In genomic region chr17:82212331-82213250, GRCh38 we compare ENCODE assay signal across 7 cellular contexts. TPM values are rescaled to one million over a fixed set of nuclear protein-coding genes. Genes with fewer than 3 reads are reported as not detected.
DNase-seq lines count a peak whose midpoint lies in the region; ATAC-seq, FAIRE-seq and TF ChIP-seq lines count a peak whose summit lies in the region.

A gene with protein sequence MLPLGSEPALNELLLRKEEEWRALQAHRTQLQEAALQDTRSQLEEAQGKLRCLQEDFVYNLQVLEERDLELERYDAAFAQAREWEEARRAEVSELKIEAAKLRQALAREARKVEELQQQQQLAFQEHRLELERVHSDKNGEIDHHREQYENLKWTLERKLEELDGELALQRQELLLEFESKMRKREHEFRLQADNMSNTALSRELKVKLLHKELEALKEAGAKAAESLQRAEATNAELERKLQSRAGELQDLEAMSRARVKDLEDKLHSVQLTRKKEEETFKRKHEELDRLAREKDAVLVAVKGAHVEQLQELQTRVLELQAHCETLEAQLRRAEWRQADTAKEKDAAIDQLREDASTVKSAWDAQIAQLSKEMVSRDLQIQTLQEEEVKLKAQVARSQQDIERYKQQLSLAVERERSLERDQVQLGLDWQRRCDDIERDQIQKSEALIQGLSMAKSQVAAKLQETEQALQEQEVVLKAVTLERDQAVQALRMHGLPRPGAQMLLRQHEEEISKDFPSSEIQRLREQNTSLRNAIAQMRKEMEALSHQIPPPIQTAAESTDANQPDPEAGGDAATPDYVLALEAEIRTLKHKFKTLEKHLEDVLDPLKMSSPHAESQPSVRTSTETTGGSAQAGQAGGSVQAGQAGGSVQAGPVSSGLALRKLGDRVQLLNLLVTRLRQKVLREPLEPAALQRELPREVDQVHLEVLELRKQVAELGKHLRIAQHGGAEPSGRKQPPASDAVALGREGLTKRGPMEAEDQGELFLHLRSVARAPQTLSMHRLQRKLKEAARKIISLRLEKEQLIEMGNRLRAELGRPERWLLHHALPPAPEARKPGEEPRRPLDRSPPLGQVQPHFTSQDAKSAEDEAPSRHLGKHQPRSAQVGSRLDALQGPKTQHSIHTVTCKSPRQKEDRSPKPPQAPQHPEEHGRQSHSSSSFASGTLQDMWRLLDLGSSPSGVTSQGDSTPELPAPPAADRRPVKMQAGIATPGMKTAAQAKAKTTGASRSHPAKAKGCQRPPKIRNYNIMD (minus strand): TSS chr17:82212842. CDS start chr17:82201944, 10,898 bp downstream.

- TF ChIP-seq CTCF in HCT116 (IDR thresholded peaks at IDR 0.05 in 2 of 3, conservative IDR thresholded peaks at IDR 0.05 in 1 of 3; ENCODE audit: borderline replicate concordance in 1 of 3, insufficient read depth in 1 of 3, low read depth in 2 of 3, low read length in 2 of 3) (no peak), WI38 (IDR thresholded peaks at IDR 0.05; ENCODE audit: low read depth, low read length) (no peak), kidney epithelial cell (IDR thresholded peaks at IDR 0.05; ENCODE audit: insufficient read depth, low read length, poor library complexity, severe bottlenecking) (no peak)

- ATAC-seq in HCT116, result peak; percentile 63

- BruUV-seq in HCT116 (replicated peaks; lab: Mats Ljungman, UMichigan), result no TSS peak

- peaks cover 43 to 69% of the 10 kb centered on the region in 2 experiments for H3K4me1 ChIP-seq in HCT116 (ENCODE audit: control insufficient read depth in 1 of 2, insufficient read depth in 2 of 2, low read length in 2 of 2)

- peak; percentile 94 for FAIRE-seq in GM12891 (lab: Jason Lieb, UNC)

- no peaks in the 10 kb centered on the region for H4K20me1 ChIP-seq in HCT116 (ENCODE audit: insufficient read depth)

- intact Hi-C loops in HCT116 (cut with micrococcal nuclease), result loop anchor here (1.0 kb wide), 1 partner anchor 17 kb away; the partner anchor contains the start of gene SLC16A3

- CTCF ChIA-PET in HCT116 (lab: Charles Lee), result interaction anchor here (1.1 kb wide), 1 partner anchor 16 kb away, joined by 3 read pairs; the partner anchor contains the start of gene SLC16A3

- peak within 1 kb of the TSS; percentile 99 for H3K4me2 ChIP-seq in HCT116 (ENCODE audit: low read length)

- RAD21 ChIA-PET in HCT116 (lab: Charles Lee; ENCODE audit: low non-redundant PET in 1 of 2, low total read pairs in 2 of 2, uncharacterized antibody in 2 of 2, unreplicated experiment in 2 of 2), result no interaction called here

- H3K36me3 ChIP-seq in HCT116 (ENCODE audit: control insufficient read depth in 1 of 2, insufficient read depth in 2 of 2, low read length in 2 of 2) (no peaks in the 10 kb centered on the region; a peak in 1 of 4 replicates), kidney epithelial cell (ENCODE audit: control insufficient read depth, insufficient read depth, low read length) (no peaks in the 10 kb centered on the region)

- H3K79me2 ChIP-seq in HCT116 (ENCODE audit: insufficient read depth, low read length), result peaks cover 33% of the 10 kb centered on the region

- POLR2A ChIA-PET in HCT116 (lab: Charles Lee), result interaction anchor here (1.2 to 3.6 kb wide), 3 partner anchors 8 to 80 kb away, joined by 3 to 13 read pairs (median 4); partner anchors contain the start of gene SLC16A3

- no peak for TF ChIP-seq RAD21 in HCT116 (IDR thresholded peaks at IDR 0.05; ENCODE audit: low read depth)

- H3K9ac ChIP-seq in HCT116 (ENCODE audit: low read length), result peak within 1 kb of the TSS; percentile 97

- DNase-seq in GM12891 (ENCODE audit: insufficient read length, low spot score), result peak; percentile 97
- no peak for DNase-seq in HCT116 (ENCODE audit: low read depth, low spot score)
- DNase-seq in NAMALWA (ENCODE audit: low spot score), result peak; percentile 76
- DNase-seq in cerebellar cortex (ENCODE audit: low spot score), result peak; percentile 68
- DNase-seq in kidney epithelial cell (ENCODE audit: low read depth), result no peak
- peak in 2 of 3 donors; percentile 58 to 76 for DNase-seq in stimulated activated CD4-positive, alpha-beta T cell treated with anti-CD3 and anti-CD28 coated beads, Interleukin-12 subunit alpha, Interleukin-12 subunit beta, amount 100 ng/mL, for 48 hours (ENCODE audit: low read depth in 2 of 3, low spot score in 1 of 3)

- H3K4me3 ChIP-seq in HCT116 (replicated peaks in 1 of 2; ENCODE audit: low read depth in 1 of 2, low read length in 2 of 2), result peak within 1 kb of the TSS; percentile 83 to 95
- peak within 1 kb of the TSS; percentile 75 for H3K4me3 ChIP-seq in WI38 (ENCODE audit: low read depth, low read length)
- H3K4me3 ChIP-seq in kidney epithelial cell (ENCODE audit: low read depth, low read length), result peak within 1 kb of the TSS; percentile 84

- no peaks in the 10 kb centered on the region for H3K9me2 ChIP-seq in HCT116 (ENCODE audit: insufficient read depth)

- H3K9me3 ChIP-seq in HCT116 (ENCODE audit: control insufficient read depth in 1 of 2, insufficient read depth in 1 of 2, low read depth in 1 of 2, low read length in 2 of 2), result no peaks in the 10 kb centered on the region

- TF ChIP-seq POLR2A in GM12891 (IDR thresholded peaks at IDR 0.05; ENCODE audit: low read depth, low read length), result no peak
- TF ChIP-seq POLR2A in HCT116 (IDR thresholded peaks at IDR 0.05; ENCODE audit: borderline replicate concordance, extremely low read depth, insufficient read depth, insufficient read length), result peak; percentile 45

- H3K27ac ChIP-seq in HCT116 (ENCODE audit: low read depth, low read length), result peak within 1 kb of the TSS; percentile 97

- H3K27me3 ChIP-seq in HCT116 (ENCODE audit: insufficient read depth, low read length), result no peaks in the 10 kb centered on the region
- H3K27me3 ChIP-seq in kidney epithelial cell (ENCODE audit: control insufficient read depth, insufficient read depth, low read length), result no peaks in the 10 kb centered on the region

- H2AFZ ChIP-seq in HCT116 (ENCODE audit: low read depth, low read length, poor library complexity, severe bottlenecking), result no peak within 1 kb of the TSS

TF ChIP-seq in GM12891, 5 proteins besides CTCF, POLR2A, EP300 and RAD21:
- TF ChIP-seq TAF1 (IDR thresholded peaks at IDR 0.05; ENCODE audit: low read depth, low read length) (peak; percentile 52; the same call in 1 of the 2 replicates), PAX5 (IDR thresholded peaks at IDR 0.05; ENCODE audit: insufficient read depth, low read length, severe bottlenecking) (peak; percentile 91), SPI1 (IDR thresholded peaks at IDR 0.05; ENCODE audit: low read depth, low read length) (no peak)

TF ChIP-seq in HCT116, 20 proteins besides CTCF, POLR2A, EP300 and RAD21:
- TF ChIP-seq POLR2AphosphoS5 (IDR thresholded peaks at IDR 0.05; ENCODE audit: low read depth, low read length) (peak; percentile 61), TCF7L2 (IDR thresholded peaks at IDR 0.05; ENCODE audit: borderline replicate concordance, extremely low read depth, insufficient read depth, insufficient read length) (peak; percentile 66), YY1 (IDR thresholded peaks at IDR 0.05; ENCODE audit: extremely low read depth, insufficient replicate concordance, low read depth, low read length) (peak; percentile 82), EZH2 (IDR thresholded peaks at IDR 0.05) (no peak), ZFX (IDR thresholded peaks at IDR 0.05) (peak; percentile 90)
- TF ChIP-seq, protein P1, sequence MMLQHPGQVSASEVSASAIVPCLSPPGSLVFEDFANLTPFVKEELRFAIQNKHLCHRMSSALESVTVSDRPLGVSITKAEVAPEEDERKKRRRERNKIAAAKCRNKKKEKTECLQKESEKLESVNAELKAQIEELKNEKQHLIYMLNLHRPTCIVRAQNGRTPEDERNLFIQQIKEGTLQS (IDR thresholded peaks at IDR 0.05), result no peak

RNA-seq across cellular contexts. Expression of the gene that starts here (rescaled TPM):
- polyA plus RNA-seq in GM12891 (2012; ENCODE audit: low read depth, missing spikeins), result 62.4 TPM
- 143 TPM for total RNA-seq in HCT116 (2021; ENCODE audit: unreplicated experiment)
- polyA plus RNA-seq in HCT116 (2012), result 99.2 and 103 TPM in 2 replicates
- 25.5 and 27.5 TPM in 2 replicates for total RNA-seq in kidney epithelial cell

Comparison
In these comparisons a context has a peak if more than half of its experiments do, and no peak if none do; other contexts are left out.
1. DNase-seq: peak in GM12891 (single experiment), NAMALWA (single experiment), cerebellar cortex (single experiment) and stimulated activated CD4-positive, alpha-beta T cell treated with anti-CD3 and anti-CD28 coated beads, Interleukin-12 subunit alpha, Interleukin-12 subunit beta, amount 100 ng/mL, for 48 hours (2 of 3); none in HCT116 (single experiment) and kidney epithelial cell (single experiment).
2. Peak in every context shown above with its lines, with median percentiles within 50 percentile points of each other: H3K4me3 ChIP-seq.